In the genomic region with DNA sequence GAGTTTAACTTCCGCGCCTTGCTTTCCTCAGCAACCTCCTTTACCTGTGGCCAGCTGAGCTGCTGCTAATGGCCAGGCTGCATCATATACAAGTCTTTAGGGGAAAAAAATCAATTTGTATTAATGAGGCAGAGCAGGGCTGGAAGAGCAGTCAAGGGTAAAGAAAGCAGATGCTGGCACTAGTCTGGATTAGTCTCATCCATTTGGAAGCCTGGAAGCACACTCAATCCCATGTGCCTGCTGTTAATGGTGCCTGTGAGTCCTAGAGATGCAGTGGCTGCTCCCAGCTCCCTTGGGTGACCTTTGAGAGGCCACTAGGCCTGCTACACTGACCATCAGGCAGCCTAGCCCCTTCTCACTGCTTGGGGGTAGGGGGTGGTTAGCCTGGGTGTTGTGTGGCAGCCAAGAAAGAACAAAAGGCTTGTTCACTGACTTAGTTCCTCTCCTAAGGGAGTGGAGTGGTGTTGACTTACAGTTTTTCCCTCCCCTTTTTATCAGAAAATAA, we compare ENCODE assay signal across 10 cellular contexts. TPM values are rescaled to one million over a fixed set of nuclear protein-coding genes. Genes with fewer than 3 reads are reported as not detected.
A peak's percentile ranks its signal among the peaks of the same experiment; 100 is the strongest.
DNase-seq lines count a peak whose midpoint lies in the region; TF ChIP-seq lines count a peak whose summit lies in the region.
"Had no signal": no experiment of that assay in that cellular context is flagged by ENCODE, and none has a peak within 500 bp of the region (broad histone marks: within the 10 kb centered on the region; RNA-seq: fewer than 3 reads in every experiment).

No MANE protein-coding gene starts in this region.

- H3K9me3 ChIP-seq in WERI-Rb-1 (ENCODE audit: severe bottlenecking) (no peaks in the 10 kb centered on the region), testis (no peaks in the 10 kb centered on the region)

- H3K4me3 ChIP-seq in WERI-Rb-1 (ENCODE audit: low read depth, low read length) (no peak overlapping the region), testis (no peak overlapping the region)

- H3K36me3 ChIP-seq in WERI-Rb-1 (peaks cover 37% of the 10 kb centered on the region), testis (ENCODE audit: low read depth, missing control alignments) (no peaks in the 10 kb centered on the region)

- 79 to 100% methylated on average over 2 of the region's 2 CpGs for WGBS in testis, 2 donors

- H3K27ac ChIP-seq in WERI-Rb-1 (peak overlapping the region; percentile 94), layer of hippocampus (ENCODE audit: low read depth, low read length) (peak overlapping the region; percentile 13), testis (peak overlapping the region; percentile 21 to 60)

- intact Hi-C loops in testis (cut with DNase I; ENCODE audit: low total_unique reads) = no loop called here

- TF ChIP-seq CTCF in WERI-Rb-1 (IDR thresholded peaks at IDR 0.05; ENCODE audit: low read depth, low read length) (no peak), testis (IDR thresholded peaks at IDR 0.05) (no peak)

- peaks cover 17% of the 10 kb centered on the region for H3K4me1 ChIP-seq in testis

- no peak for TF ChIP-seq POLR2A in testis (IDR thresholded peaks at IDR 0.05)

- DNase-seq in activated effector memory CD4-positive, alpha-beta T cell treated with anti-CD3 and anti-CD28 coated beads, Interleukin-2, amount 50 U/mL, for 16 hours = peak; percentile 27
- DNase-seq in activated effector memory CD4-positive, alpha-beta T cell treated with Interleukin-2 at 50 U/mL for 16 hours = no peak
- DNase-seq in WERI-Rb-1 = peak; percentile 92
- DNase-seq in testis = no peak
- DNase-seq in SW480 (ENCODE audit: low spot score) = no peak
- DNase-seq in mucosa of gallbladder (ENCODE audit: low spot score) = no peak
- no peak for DNase-seq in SHP77 treated with DMSO at 0.1 percent for 48 hours (lab: John Stamatoyannopoulos, UW)
- DNase-seq: SHP77; stimulated activated CD4-positive, alpha-beta T cell treated with anti-CD3 and anti-CD28 coated beads, Interleukin-2, amount 100 ng/mL, for 48 hours had no signal

- H3K27me3 ChIP-seq in WERI-Rb-1 (ENCODE audit: insufficient read depth, low read depth, severe bottlenecking) = no peaks in the 10 kb centered on the region
- H3K27me3 ChIP-seq in layer of hippocampus (ENCODE audit: control insufficient read depth, insufficient read depth, low read length) = no peaks in the 10 kb centered on the region
- H3K27me3 ChIP-seq in testis = no peaks in the 10 kb centered on the region

RNA-seq across cellular contexts. Expression of gene PIK3IP1, which starts 8.0 kb away (rescaled TPM):
- 10 to 100 TPM; 65.9 to 89.2 TPM for total RNA-seq in testis
- polyA plus RNA-seq in testis (ENCODE audit: insufficient read depth, low read depth, low replicate concordance) = 42.4 TPM
- 48.0 TPM for total RNA-seq in mucosa of gallbladder

Comparison
In these comparisons a context has a peak if more than half of its experiments do, and no peak if none do; other contexts are left out.
1. DNase-seq: peak in activated effector memory CD4-positive, alpha-beta T cell treated with anti-CD3 and anti-CD28 coated beads, Interleukin-2, amount 50 U/mL, for 16 hours (single experiment) and WERI-Rb-1 (single experiment); none in activated effector memory CD4-positive, alpha-beta T cell treated with Interleukin-2 at 50 U/mL for 16 hours (single experiment), testis (single experiment), SW480 (single experiment), mucosa of gallbladder (single experiment) and SHP77 treated with DMSO at 0.1 percent for 48 hours (single experiment).
2. H3K27ac ChIP-seq: peak in every context shown above with its lines; median percentile 94 in WERI-Rb-1; 40 in testis; 13 in layer of hippocampus.